In genomic region chrX:53939127-53939526, GRCh38 we compare ENCODE assay signal across 19 cellular contexts.
DNase-seq lines count a peak whose midpoint lies in the region; ATAC-seq and TF ChIP-seq lines count a peak whose summit lies in the region.
"Had no signal": no experiment of that assay in that cellular context is flagged by ENCODE, and none has a peak within 500 bp of the region (broad histone marks: within the 10 kb centered on the region; RNA-seq: fewer than 3 reads in every experiment).

No MANE protein-coding gene starts in this region.

- H3K4me1 ChIP-seq in foreskin keratinocyte, result no peaks in the 10 kb centered on the region
- H3K4me1 ChIP-seq: gastroesophageal sphincter, right atrium auricular region had no signal

- TF ChIP-seq CTCF in foreskin fibroblast (IDR thresholded peaks at IDR 0.05; ENCODE audit: low read depth, low read length), result no peak
- no peak for TF ChIP-seq CTCF in foreskin keratinocyte (conservative IDR thresholded peaks at IDR 0.05)

- in situ Hi-C loops in KBM-7 (cut with MboI; ENCODE audit: low pct_unique_long_range_greater_than_20kb, low sequenced_read_pairs), result no loop called here

- H3K27ac ChIP-seq in foreskin keratinocyte, result no peak overlapping the region
- H3K27ac ChIP-seq: 22Rv1, gastroesophageal sphincter, right atrium auricular region had no signal

- DNase-seq in SIG-M5 treated with dmso at 0.1 percent for 504 hours (lab: John Stamatoyannopoulos, UW; ENCODE audit: unreplicated experiment) (peak; percentile 27), SIG-M5 (lab: John Stamatoyannopoulos, UW) (no peak), KBM-7 (peak; percentile 87), SKM-1 (lab: John Stamatoyannopoulos, UW; ENCODE audit: unreplicated experiment) (peak; percentile 29), COLO668 (lab: John Stamatoyannopoulos, UW; ENCODE audit: unreplicated experiment) (no peak), foreskin fibroblast (no peak), foreskin keratinocyte (no peak)
- DNase-seq in naive thymus-derived CD8-positive, alpha-beta T cell, result no peak
- DNase-seq: activated CD4-positive, alpha-beta T cell treated with anti-CD3 and anti-CD28 coated beads for 1 hour; activated effector memory CD4-positive, alpha-beta T cell treated with Interleukin-2 at 50 U/mL for 16 hours; anterior cingulate cortex; HFFc6; mammary epithelial cell; NCI-H1694 had no signal

- H3K4me1 Mint-ChIP-seq in naive thymus-derived CD8-positive, alpha-beta T cell, result peaks cover 14 to 30% (median 25%) of the 10 kb centered on the region in 4 donors

- H3K27me3 ChIP-seq in foreskin keratinocyte, result no peaks in the 10 kb centered on the region
- H3K27me3 ChIP-seq: gastroesophageal sphincter, right atrium auricular region had no signal

- ATAC-seq in naive thymus-derived CD8-positive, alpha-beta T cell, result no peak
- ATAC-seq in foreskin keratinocyte, result no peak
- ATAC-seq: gastroesophageal sphincter, SK-N-SH treated with all-trans-retinoic acid at 6 μM for 48 hours had no signal

- H3K4me3 Mint-ChIP-seq in naive thymus-derived CD8-positive, alpha-beta T cell, result no peak overlapping the region
- H3K4me3 Mint-ChIP-seq: HFFc6, type B pancreatic cell had no signal

- H3K36me3 Mint-ChIP-seq in naive thymus-derived CD8-positive, alpha-beta T cell, result peaks cover 0 to 64% (median 18%) of the 10 kb centered on the region in 3 donors

- H3K27me3 Mint-ChIP-seq in naive thymus-derived CD8-positive, alpha-beta T cell, result no peaks in the 10 kb centered on the region
- H3K27me3 Mint-ChIP-seq: type B pancreatic cell had no signal

- POLR2A ChIA-PET in naive thymus-derived CD8-positive, alpha-beta T cell (lab: Charles Lee), result no interaction called here

- no peak overlapping the region for H3K4me3 ChIP-seq in foreskin fibroblast (ENCODE audit: low read depth in 1 of 2, low read length in 2 of 2)
- H3K4me3 ChIP-seq: gastroesophageal sphincter, right atrium auricular region had no signal

- peaks cover 0 to 2% (median 0%) of the 10 kb centered on the region in 9 donors for H3K9me3 Mint-ChIP-seq in naive thymus-derived CD8-positive, alpha-beta T cell
- H3K9me3 Mint-ChIP-seq: HFFc6 had no signal

- H3K27ac Mint-ChIP-seq in naive thymus-derived CD8-positive, alpha-beta T cell, result peak overlapping the region in 7 of 10 donors; percentile 20 to 86 (median 53)
- H3K27ac Mint-ChIP-seq: HFFc6, type B pancreatic cell had no signal

Comparison
In these comparisons a context has a peak if more than half of its experiments do, and no peak if none do; other contexts are left out.
1. DNase-seq: peak in SIG-M5 treated with dmso at 0.1 percent for 504 hours (single experiment), KBM-7 (single experiment) and SKM-1 (single experiment); none in SIG-M5 (single experiment), naive thymus-derived CD8-positive, alpha-beta T cell (0 of 10), COLO668 (single experiment), foreskin fibroblast (0 of 2) and foreskin keratinocyte (0 of 2).